In the genomic region with DNA sequence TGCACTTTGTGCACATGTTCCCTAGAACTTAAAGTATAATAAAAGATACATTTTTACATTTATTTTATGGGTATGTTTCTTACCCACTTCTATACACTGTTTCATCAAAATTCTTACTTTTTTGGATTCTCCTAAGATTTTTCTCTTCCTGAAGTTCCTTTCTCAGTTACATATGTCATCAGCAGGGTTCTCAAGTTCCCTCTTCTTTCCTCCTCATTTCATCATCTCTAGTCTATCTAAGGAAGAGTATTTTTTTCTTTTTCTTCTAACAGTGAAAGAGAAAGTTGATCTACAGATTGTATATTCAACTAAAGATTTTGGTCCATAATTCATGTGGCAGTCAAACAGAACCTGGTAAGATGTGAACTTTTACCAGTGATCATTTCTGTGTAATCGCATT, we compare ENCODE assay signal across 15 cellular contexts. TPM values are rescaled to one million over a fixed set of nuclear protein-coding genes. Genes with fewer than 3 reads are reported as not detected.
DNase-seq lines count a peak whose midpoint lies in the region; TF ChIP-seq lines count a peak whose summit lies in the region.
"Had no signal": no experiment of that assay in that cellular context is flagged by ENCODE, and none has a peak within 500 bp of the region (broad histone marks: within the 10 kb centered on the region; RNA-seq: fewer than 3 reads in every experiment).

No MANE protein-coding gene starts in this region.

- H3K9ac ChIP-seq in adipocyte (ENCODE audit: low read length) (no peak overlapping the region), mesendoderm (ENCODE audit: low read length) (no peak overlapping the region)
- H3K9ac ChIP-seq: BLaER1 treated with 17β-estradiol and CSF1 and Interleukin-3, amounts not matched to agents 10 nM and 100 nM had no signal

- peaks cover 19% of the 10 kb centered on the region for H3K27me3 ChIP-seq in adipocyte (replicated peaks; ENCODE audit: control insufficient read depth, insufficient read depth, low read length)
- H3K27me3 ChIP-seq in mesendoderm (ENCODE audit: insufficient read depth, low read length, poor library complexity): no peaks in the 10 kb centered on the region
- H3K27me3 ChIP-seq in adrenal gland: no peaks in the 10 kb centered on the region
- H3K27me3 ChIP-seq: BLaER1 treated with 17β-estradiol and CSF1 and Interleukin-3, amounts not matched to agents 10 nM and 100 nM had no signal

- H3K9me3 ChIP-seq in adipocyte (ENCODE audit: control insufficient read depth, low read length) (peaks cover 3% of the 10 kb centered on the region), adrenal gland (replicated peaks in 1 of 3) (no peaks in the 10 kb centered on the region)
- H3K9me3 ChIP-seq: A549; BLaER1 treated with 17β-estradiol and CSF1 and Interleukin-3, amounts not matched to agents 10 nM and 100 nM had no signal

- H3K4me1 Mint-ChIP-seq in endothelial cell (ENCODE audit: unreplicated experiment): peaks cover 3% of the 10 kb centered on the region
- H3K4me1 Mint-ChIP-seq: CD4-positive, CD25-positive, alpha-beta regulatory T cell; GM23338 had no signal

- WGBS in mesendoderm (ENCODE audit: extremely low coverage, insufficient coverage, low lambda C conversion rate): no CpG with 5 or more reads among the region's 1 CpG
- WGBS in adrenal gland, 4 donors: 91 to 96% (median 95%) methylated on average over 1 of the region's 1 CpG

- H3K27me3 Mint-ChIP-seq in endothelial cell (ENCODE audit: unreplicated experiment): peaks cover 2% of the 10 kb centered on the region

- no peak for TF ChIP-seq POLR2A in adrenal gland (IDR thresholded peaks at IDR 0.05)

- intact Hi-C loops in adrenal gland (cut with DNase I): no loop called here

- H4K8ac ChIP-seq in mesendoderm (ENCODE audit: low read depth, low read length): no peak overlapping the region

- H3K36me3 Mint-ChIP-seq in endothelial cell (ENCODE audit: low read depth, unreplicated experiment): no peaks in the 10 kb centered on the region
- H3K36me3 Mint-ChIP-seq: CD4-positive, CD25-positive, alpha-beta regulatory T cell had no signal

- H3K4me3 ChIP-seq in adipocyte (ENCODE audit: low read length) (no peak overlapping the region), mesendoderm (ENCODE audit: low read length) (no peak overlapping the region), adrenal gland (no peak overlapping the region)
- H3K4me3 ChIP-seq: A549; BLaER1 treated with 17β-estradiol and CSF1 and Interleukin-3, amounts not matched to agents 10 nM and 100 nM; GM23338 had no signal

- no peak overlapping the region for H2AK5ac ChIP-seq in mesendoderm (ENCODE audit: low read length)

- peaks cover 5% of the 10 kb centered on the region for H3K9me3 Mint-ChIP-seq in endothelial cell (ENCODE audit: unreplicated experiment)
- H3K9me3 Mint-ChIP-seq: GM23338 had no signal

- no peak overlapping the region for H2BK5ac ChIP-seq in mesendoderm (ENCODE audit: low read length)

- H3K36me3 ChIP-seq in adipocyte (ENCODE audit: control insufficient read depth, insufficient read depth, low read length, severe bottlenecking) (no peaks in the 10 kb centered on the region), mesendoderm (ENCODE audit: control insufficient read depth, insufficient read depth, low read length) (no peaks in the 10 kb centered on the region), adrenal gland (replicated peaks in 1 of 2) (no peaks in the 10 kb centered on the region)
- H3K36me3 ChIP-seq: BLaER1 treated with 17β-estradiol and CSF1 and Interleukin-3, amounts not matched to agents 10 nM and 100 nM had no signal

- H3K27ac Mint-ChIP-seq in endothelial cell (ENCODE audit: unreplicated experiment): no peak overlapping the region
- H3K27ac Mint-ChIP-seq: CD4-positive, CD25-positive, alpha-beta regulatory T cell; GM23338 had no signal

- DNase-seq in adipocyte (ENCODE audit: low read depth) (peak; percentile 65), fibroblast of gingiva (ENCODE audit: low read depth) (peak; percentile 7), mesendoderm (peak; percentile 26), endothelial cell (ENCODE audit: low spot score) (no peak), GF-D8 (lab: John Stamatoyannopoulos, UW) (no peak), adrenal gland (no peak)
- DNase-seq in activated CD4-positive, alpha-beta T cell treated with anti-CD3 and anti-CD28 coated beads for 4 hours: no peak
- DNase-seq: CD4-positive, CD25-positive, alpha-beta regulatory T cell; DMS53; H7; IMR-90 had no signal

- TF ChIP-seq CTCF in endothelial cell (IDR thresholded peaks at IDR 0.05; ENCODE audit: unreplicated experiment) (no peak), adrenal gland (IDR thresholded peaks at IDR 0.05) (no peak)

- no peaks in the 10 kb centered on the region for H3K4me1 ChIP-seq in adipocyte (ENCODE audit: control insufficient read depth, insufficient read depth, low read length)
- no peaks in the 10 kb centered on the region for H3K4me1 ChIP-seq in mesendoderm (ENCODE audit: control insufficient read depth, low read depth, low read length)
- no peaks in the 10 kb centered on the region for H3K4me1 ChIP-seq in adrenal gland (replicated peaks in 1 of 2)
- H3K4me1 ChIP-seq: A549; BLaER1 treated with 17β-estradiol and CSF1 and Interleukin-3, amounts not matched to agents 10 nM and 100 nM had no signal

- no peak overlapping the region for H2BK15ac ChIP-seq in mesendoderm (replicated peaks; ENCODE audit: low read depth)

- no peak overlapping the region for H3K23ac ChIP-seq in mesendoderm (ENCODE audit: low read length)

- no peak overlapping the region for H3K4ac ChIP-seq in mesendoderm (ENCODE audit: low read depth, low read length)

- no peak overlapping the region for H3K56ac ChIP-seq in mesendoderm (ENCODE audit: low read length)

- H3K27ac ChIP-seq in mesendoderm (ENCODE audit: low read depth, low read length): no peak overlapping the region
- H3K27ac ChIP-seq in adrenal gland: no peak overlapping the region
- H3K27ac ChIP-seq: A549; BLaER1 treated with 17β-estradiol and CSF1 and Interleukin-3, amounts not matched to agents 10 nM and 100 nM had no signal

- H3K4me2 ChIP-seq in mesendoderm (ENCODE audit: low read length): no peak overlapping the region
- H3K4me2 ChIP-seq: A549; BLaER1 treated with 17β-estradiol and CSF1 and Interleukin-3, amounts not matched to agents 10 nM and 100 nM; GM23338 had no signal

- H3K79me2 ChIP-seq in mesendoderm (ENCODE audit: control insufficient read depth, insufficient read depth, low read length): no peaks in the 10 kb centered on the region

- no peak overlapping the region for H4K5ac ChIP-seq in mesendoderm (ENCODE audit: low read length)

- no peak overlapping the region for H2BK120ac ChIP-seq in mesendoderm (ENCODE audit: low read depth, low read length)

- H3K4me3 Mint-ChIP-seq in endothelial cell (ENCODE audit: unreplicated experiment): no peak overlapping the region
- H3K4me3 Mint-ChIP-seq: CD4-positive, CD25-positive, alpha-beta regulatory T cell; GM23338 had no signal

- no peak overlapping the region for H3K18ac ChIP-seq in mesendoderm (ENCODE audit: low read length)

- H3K79me1 ChIP-seq in mesendoderm (ENCODE audit: low read length): no peaks in the 10 kb centered on the region

RNA-seq across cellular contexts. Expression of a gene that starts 41.2 kb away (rescaled TPM):
- 41.2 TPM for polyA plus RNA-seq in mesendoderm (2013, experiment 1 of 2)
- 44.1 TPM for polyA plus RNA-seq in mesendoderm (2013, experiment 2 of 2)
- total RNA-seq in endothelial cell (ENCODE audit: unreplicated experiment): 88.6 TPM
- 100 to 1,000 TPM in 1 of 8 donors, 10 to 100 TPM in 7; 30.4 to 114 (median 62.1) TPM for total RNA-seq in adrenal gland
- polyA plus RNA-seq in adrenal gland: 100 to 1,000 TPM in 1 of 3 donors, 10 to 100 TPM in 2; 36.7 to 106 (median 43.9) TPM
- total RNA-seq: CD4-positive, CD25-positive, alpha-beta regulatory T cell; HT-29; IMR-90 had no signal
- polyA plus RNA-seq: A549; CD4-positive, CD25-positive, alpha-beta regulatory T cell; IMR-90 had no signal

Comparison
In these comparisons a context has a peak if more than half of its experiments do, and no peak if none do; other contexts are left out.
1. DNase-seq: peak in adipocyte (single experiment), fibroblast of gingiva (single experiment) and mesendoderm (single experiment); none in endothelial cell (single experiment), GF-D8 (single experiment), activated CD4-positive, alpha-beta T cell treated with anti-CD3 and anti-CD28 coated beads for 4 hours (0 of 2) and adrenal gland (0 of 7).